Comparison of ENCODE assay signal across 8 cellular contexts in genomic region chr5:124453221-124454032, GRCh38.
DNase-seq lines count a peak whose midpoint lies in the region; ATAC-seq and TF ChIP-seq lines count a peak whose summit lies in the region.

No MANE protein-coding gene starts in this region.

- no peak for TF ChIP-seq CTCF in SU-DHL-6 (IDR thresholded peaks at IDR 0.05; ENCODE audit: insufficient read depth, low read length, poor library complexity, severe bottlenecking)
- no peak for TF ChIP-seq CTCF in thyroid gland (IDR thresholded peaks at IDR 0.05)

- H3K9me3 ChIP-seq in SU-DHL-6 (ENCODE audit: insufficient read depth, low read length) (no peaks in the 10 kb centered on the region), thyroid gland (no peaks in the 10 kb centered on the region)

- peak overlapping the region; percentile 51 for H3K9ac ChIP-seq in SU-DHL-6 (ENCODE audit: low read length)

- H3K4me3 ChIP-seq in SU-DHL-6 (ENCODE audit: insufficient read depth, low read length, poor library complexity, severe bottlenecking) (peak overlapping the region; percentile 23), skeletal muscle cell (ENCODE audit: low read depth, low read length) (no peak overlapping the region), thyroid gland (replicated peaks in 1 of 3) (no peak overlapping the region)

- no peak overlapping the region for H3K4me3 Mint-ChIP-seq in activated T-cell treated with anti-CD3 and anti-CD28 coated beads, Interleukin-2, amount 50 U/mL, for 4 hours

- no peaks in the 10 kb centered on the region for H4K20me1 ChIP-seq in SU-DHL-6 (ENCODE audit: low read depth, low read length)

- H3K36me3 Mint-ChIP-seq in activated T-cell treated with anti-CD3 and anti-CD28 coated beads, Interleukin-2, amount 50 U/mL, for 4 hours (ENCODE audit: insufficient read depth): no peaks in the 10 kb centered on the region

- H3K79me2 ChIP-seq in SU-DHL-6 (ENCODE audit: insufficient read depth, low read length): no peaks in the 10 kb centered on the region

- peaks cover 30% of the 10 kb centered on the region for H3F3A ChIP-seq in SU-DHL-6 (ENCODE audit: insufficient read depth)

- no peaks in the 10 kb centered on the region for H3K9me2 ChIP-seq in SU-DHL-6 (replicated peaks; ENCODE audit: insufficient read depth, low read length)

- H3K27ac ChIP-seq in SU-DHL-6 (ENCODE audit: low read depth, low read length): peak overlapping the region; percentile 92
- H3K27ac ChIP-seq in thyroid gland: no peak overlapping the region

- H3K4me1 ChIP-seq in thyroid gland: no peaks in the 10 kb centered on the region

- no peaks in the 10 kb centered on the region for H3K36me3 ChIP-seq in SU-DHL-6 (ENCODE audit: low read length)
- no peaks in the 10 kb centered on the region for H3K36me3 ChIP-seq in thyroid gland

- intact Hi-C loops in thyroid gland (cut with DNase I): no loop called here

- peak; percentile 10 to 27 for ATAC-seq in activated T-cell treated with anti-CD3 and anti-CD28 coated beads, Interleukin-2, amount 50 U/mL, for 4 hours
- ATAC-seq in HG02973 (IDR thresholded peaks at IDR 0.05; ENCODE audit: unreplicated experiment): peak; percentile 95

- H3K9me3 Mint-ChIP-seq in activated T-cell treated with anti-CD3 and anti-CD28 coated beads, Interleukin-2, amount 50 U/mL, for 4 hours: peaks cover under 1% of the 10 kb centered on the region

- no peak for DNase-seq in activated T-cell treated with anti-CD3 and anti-CD28 coated beads, Interleukin-2, amount 50 U/mL, for 4 hours
- no peak for DNase-seq in activated T-cell treated with anti-CD3 and anti-CD28 coated beads, Interleukin-2, amount 50 U/mL, for 1 hour
- DNase-seq in skeletal muscle cell (ENCODE audit: low read depth) (peak; percentile 80), NCI-H82 (lab: John Stamatoyannopoulos, UW) (no peak), thyroid gland (no peak)
- no peak for DNase-seq in activated naive CD4-positive, alpha-beta T cell treated with anti-CD3 and anti-CD28 coated beads, Interleukin-2, amount 50 U/mL, for 16 hours

- WGBS in thyroid gland, 2 donors: 84 to 89% methylated on average over 5 of the region's 5 CpGs

- peak overlapping the region; percentile 80 for H3K4me2 ChIP-seq in SU-DHL-6 (ENCODE audit: low read depth, low read length, poor library complexity, severe bottlenecking)

- H3K4me1 Mint-ChIP-seq in activated T-cell treated with anti-CD3 and anti-CD28 coated beads, Interleukin-2, amount 50 U/mL, for 4 hours (ENCODE audit: low read depth): no peaks in the 10 kb centered on the region

- H3K27me3 Mint-ChIP-seq in activated T-cell treated with anti-CD3 and anti-CD28 coated beads, Interleukin-2, amount 50 U/mL, for 4 hours (ENCODE audit: low read depth): no peaks in the 10 kb centered on the region

- no peak for TF ChIP-seq POLR2A in thyroid gland (IDR thresholded peaks at IDR 0.05)

- H3K27me3 ChIP-seq in SU-DHL-6 (ENCODE audit: low read length) (no peaks in the 10 kb centered on the region), thyroid gland (no peaks in the 10 kb centered on the region)

- H2AFZ ChIP-seq in SU-DHL-6 (ENCODE audit: low read depth, low read length, severe bottlenecking): peak overlapping the region; percentile 24
